12 cellular contexts compared by ENCODE assay signal in genomic region chr10:17831326-17831725, GRCh38.
"Had no signal": no experiment of that assay in that cellular context is flagged by ENCODE, and none has a peak within 500 bp of the region (broad histone marks: within the 10 kb centered on the region; RNA-seq: fewer than 3 reads in every experiment).

No MANE protein-coding gene starts in this region.

- H3K4me3 Mint-ChIP-seq: activated naive CD8-positive, alpha-beta T cell treated with anti-CD3 and anti-CD28 coated beads, Interleukin-2, amount 10 ng/mL, durations not matched to agents 7 days and 5 days; effector memory CD8-positive, alpha-beta T cell; mesothelial cell of epicardium had no signal

- DNase-seq: activated CD4-positive, alpha-beta T cell treated with anti-CD3 and anti-CD28 coated beads, Interleukin-2, amount 50 U/mL, for 4 hours; activated CD4-positive, CD25-positive, alpha-beta regulatory T cell treated with anti-CD3 and anti-CD28 coated beads, Interleukin-2, amount 50 U/mL, for 72 hours; activated naive CD4-positive, alpha-beta T cell; activated naive CD8-positive, alpha-beta T cell treated with anti-CD3 and anti-CD28 coated beads, Interleukin-2, amount 10 ng/mL, durations not matched to agents 7 days and 5 days; activated T-cell treated with anti-CD3 and anti-CD28 coated beads for 4 hours; brain microvascular endothelial cell; dermis blood vessel endothelial cell; effector memory CD8-positive, alpha-beta T cell; head of caudate nucleus; sigmoid colon; spleen had no signal

- H3K9me3 Mint-ChIP-seq: effector memory CD8-positive, alpha-beta T cell had no signal

- H3K27ac Mint-ChIP-seq: activated naive CD8-positive, alpha-beta T cell treated with anti-CD3 and anti-CD28 coated beads, Interleukin-2, amount 10 ng/mL, durations not matched to agents 7 days and 5 days; effector memory CD8-positive, alpha-beta T cell; mesothelial cell of epicardium had no signal

- H3K4me1 Mint-ChIP-seq: activated naive CD8-positive, alpha-beta T cell treated with anti-CD3 and anti-CD28 coated beads, Interleukin-2, amount 10 ng/mL, durations not matched to agents 7 days and 5 days had no signal

- ATAC-seq: effector memory CD8-positive, alpha-beta T cell had no signal

- H3K36me3 Mint-ChIP-seq: activated naive CD8-positive, alpha-beta T cell treated with anti-CD3 and anti-CD28 coated beads, Interleukin-2, amount 10 ng/mL, durations not matched to agents 7 days and 5 days; mesothelial cell of epicardium had no signal
